ENCODE assay signal across 3 cellular contexts in the genomic region with DNA sequence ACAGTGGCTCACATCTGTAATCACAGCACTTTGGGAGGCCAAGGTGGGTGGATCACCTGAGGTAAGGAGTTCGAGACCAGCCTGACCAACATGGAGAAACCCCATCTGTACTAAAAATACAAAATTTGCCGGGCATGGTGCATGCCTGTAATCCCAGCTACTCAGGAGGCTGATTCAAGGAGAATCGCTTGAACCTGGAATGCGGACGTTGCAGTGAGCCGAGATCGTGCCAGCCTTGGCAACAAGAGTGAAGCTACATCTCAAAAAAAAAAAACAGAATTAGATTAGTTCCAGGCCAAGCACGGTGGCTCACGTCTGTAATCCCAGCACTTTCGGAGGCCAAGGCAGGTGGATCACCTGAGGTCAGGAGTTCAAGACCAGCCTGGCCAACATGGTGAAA. TPM values are rescaled to one million over a fixed set of nuclear protein-coding genes. Genes with fewer than 3 reads are reported as not detected.
"Had no signal": no experiment of that assay in that cellular context is flagged by ENCODE, and none has a peak within 500 bp of the region (broad histone marks: within the 10 kb centered on the region; RNA-seq: fewer than 3 reads in every experiment).

No MANE protein-coding gene starts in this region.

RNA-seq across cellular contexts. Expression of a gene that starts 2.8 kb away (rescaled TPM):
- polyA plus RNA-seq: naive thymus-derived CD4-positive, alpha-beta T cell had no signal

RNA-seq across cellular contexts. Expression of a gene that starts 36.9 kb away (rescaled TPM):
- total RNA-seq: myocyte, right cardiac atrium had no signal
- polyA plus RNA-seq: naive thymus-derived CD4-positive, alpha-beta T cell had no signal
